ENCODE assay signal across 1 cellular context in genomic region chr14:23435540-23436326, GRCh38.
TF ChIP-seq lines count a peak whose summit lies in the region.

Gene MYH7 (minus strand): TSS chr14:23435660. CDS start chr14:23433732, 1,928 bp downstream.

TF ChIP-seq in K562, 482 proteins besides CTCF, POLR2A, EP300 and RAD21:
- no peak for TF ChIP-seq SIX5 (IDR thresholded peaks at IDR 0.05; ENCODE audit: borderline replicate concordance in 1 of 2, insufficient read depth in 1 of 2, low read depth in 1 of 2, low read length in 2 of 2)
- no peak for TF ChIP-seq ATF4 (CRISPR knock-in tag; IDR thresholded peaks at IDR 0.05)
- no peak for TF ChIP-seq ELF1 (tag; IDR thresholded peaks at IDR 0.05)
- TF ChIP-seq ZFP30 (CRISPR knock-in tag; IDR thresholded peaks at IDR 0.05; ENCODE audit: borderline replicate concordance), result no peak
- no peak for TF ChIP-seq AFF1 (IDR thresholded peaks at IDR 0.05; ENCODE audit: low read depth in 1 of 2, partially characterized antibody in 2 of 2)
- TF ChIP-seq NR1H2 (CRISPR knock-in tag; IDR thresholded peaks at IDR 0.05), result no peak
- no peak for TF ChIP-seq NONO (IDR thresholded peaks at IDR 0.05; ENCODE audit: low read depth in 2 of 2, low read length in 1 of 2)
- no peak for TF ChIP-seq HOXB6 (CRISPR knock-in tag; IDR thresholded peaks at IDR 0.05; ENCODE audit: borderline replicate concordance)
- no peak for TF ChIP-seq ZNF77 (CRISPR knock-in tag; IDR thresholded peaks at IDR 0.05)
- TF ChIP-seq WHSC1 (IDR thresholded peaks at IDR 0.05; ENCODE audit: low read length), result no peak
- no peak for TF ChIP-seq ZNF197 (CRISPR knock-in tag; IDR thresholded peaks at IDR 0.05; ENCODE audit: low read depth)
- TF ChIP-seq ZNF134 (CRISPR knock-in tag; conservative IDR thresholded peaks at IDR 0.05), result no peak
